29 cellular contexts compared by ENCODE assay signal in the genomic region with DNA sequence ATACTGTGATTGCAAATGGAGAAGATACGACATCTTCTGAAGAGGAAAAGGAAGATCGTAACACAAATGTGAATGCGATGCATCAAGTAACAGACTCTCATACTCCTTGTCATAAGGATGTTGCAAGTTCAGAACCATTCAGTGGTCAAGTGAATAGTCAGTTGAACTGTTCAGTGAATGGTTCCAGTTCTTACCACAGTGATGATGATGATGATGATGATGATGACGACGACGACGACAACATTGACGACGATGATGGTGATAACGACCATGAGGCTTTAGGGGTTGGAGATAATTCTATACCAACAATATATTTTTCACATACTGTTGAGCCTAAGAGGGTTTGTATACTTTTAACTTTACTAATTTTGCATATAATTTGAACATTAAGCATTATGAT.
"Had no signal": no experiment of that assay in that cellular context is flagged by ENCODE, and none has a peak within 500 bp of the region (broad histone marks: within the 10 kb centered on the region; RNA-seq: fewer than 3 reads in every experiment).

No MANE protein-coding gene starts in this region.

- H3K27ac ChIP-seq: cardiac muscle cell, SJCRH30, SK-N-MC had no signal

- ATAC-seq: activated CD8-positive, alpha-beta T cell treated with anti-CD3 and anti-CD28 coated beads for 36 hours; activated T-cell treated with anti-CD3 and anti-CD28 coated beads, Interleukin-2, amount 50 U/mL, for 72 hours; activated T-helper 17 cell treated with anti-CD3 and anti-CD28 coated beads, Interleukin-2, amount 50 U/mL, for 72 hours; Panc1 had no signal

- H3K9me3 ChIP-seq: MG63, SJCRH30 had no signal

- H3K4me1 ChIP-seq: SJCRH30 had no signal

- H3K4me3 Mint-ChIP-seq: activated CD4-positive, alpha-beta T cell treated with anti-CD3 and anti-CD28 coated beads, Interleukin-2, amount 10 ng/mL, durations not matched to agents 24 days and 14 days; activated CD8-positive, alpha-beta T cell treated with anti-CD3 and anti-CD28 coated beads for 36 hours; activated naive CD8-positive, alpha-beta T cell treated with anti-CD3 and anti-CD28 coated beads for 36 hours; activated T-cell treated with anti-CD3 and anti-CD28 coated beads, Interleukin-2, amount 50 U/mL, for 72 hours; activated T-helper 17 cell treated with anti-CD3 and anti-CD28 coated beads, Interleukin-2, amount 50 U/mL, for 72 hours; central memory CD8-positive, alpha-beta T cell; T-helper 1 cell treated with Interleukin-12 subunit alpha and Interleukin-12 subunit beta and Interleukin-4 antibody, amounts not matched to agents 30 μg/mL and 1 μg/mL, for 36 hours; T-helper 2 cell treated with Interferon-gamma antibody and Interleukin-4, amounts not matched to agents 5 μg/mL and 100 μg/mL, for 36 hours had no signal

- H3K9me3 Mint-ChIP-seq: activated CD4-positive, alpha-beta T cell treated with anti-CD3 and anti-CD28 coated beads, Interleukin-2, amount 10 ng/mL, durations not matched to agents 24 days and 14 days; activated CD8-positive, alpha-beta T cell treated with anti-CD3 and anti-CD28 coated beads for 36 hours; activated naive CD8-positive, alpha-beta T cell treated with anti-CD3 and anti-CD28 coated beads for 36 hours; activated T-cell treated with anti-CD3 and anti-CD28 coated beads, Interleukin-2, amount 50 U/mL, for 72 hours; activated T-helper 17 cell treated with anti-CD3 and anti-CD28 coated beads, Interleukin-2, amount 50 U/mL, for 72 hours; central memory CD8-positive, alpha-beta T cell; T-helper 1 cell treated with Interleukin-12 subunit alpha and Interleukin-12 subunit beta and Interleukin-4 antibody, amounts not matched to agents 30 μg/mL and 1 μg/mL, for 36 hours; T-helper 2 cell treated with Interferon-gamma antibody and Interleukin-4, amounts not matched to agents 5 μg/mL and 100 μg/mL, for 36 hours had no signal

- DNase-seq: activated CD4-positive, alpha-beta T cell treated with anti-CD3 and anti-CD28 coated beads, Interleukin-2, amount 10 ng/mL, durations not matched to agents 24 days and 14 days; activated CD4-positive, alpha-beta T cell treated with anti-CD3 and anti-CD28 coated beads, Interleukin-2, amount 50 U/mL, for 4 hours; activated CD8-positive, alpha-beta T cell treated with anti-CD3 and anti-CD28 coated beads for 36 hours; activated effector memory CD4-positive, alpha-beta T cell treated with anti-CD3 and anti-CD28 coated beads, Interleukin-2, amount 50 U/mL, for 16 hours; activated naive CD4-positive, alpha-beta T cell; activated naive CD4-positive, alpha-beta T cell treated with anti-CD3 and anti-CD28 coated beads, Interleukin-2, amount 50 U/mL, for 16 hours; activated naive CD8-positive, alpha-beta T cell treated with anti-CD3 and anti-CD28 coated beads for 36 hours; activated T-cell treated with anti-CD3 and anti-CD28 coated beads, Interleukin-2, amount 50 U/mL, for 1 hour; activated T-cell treated with anti-CD3 and anti-CD28 coated beads, Interleukin-2, amount 50 U/mL, for 72 hours; amniotic stem cell; aorta; MG63; NCI-H1048; NCI-H1105 treated with DMSO at 0.1 percent for 48 hours; NCI-H1436; NCI-H1694; NCI-H1930; NCI-H2081 treated with DMSO at 0.1 percent for 48 hours; NCI-H345; NCI-H524 treated with DMSO at 0.1 percent for 48 hours; SHP77; SJCRH30 had no signal

- H3K4me3 ChIP-seq: cardiac muscle cell, MG63, SJCRH30, SK-N-MC had no signal

- H3K27me3 ChIP-seq: cardiac muscle cell, MG63, SJCRH30 had no signal

- H3K27me3 Mint-ChIP-seq: activated CD4-positive, alpha-beta T cell treated with anti-CD3 and anti-CD28 coated beads, Interleukin-2, amount 10 ng/mL, durations not matched to agents 24 days and 14 days; activated CD8-positive, alpha-beta T cell treated with anti-CD3 and anti-CD28 coated beads for 36 hours; activated naive CD8-positive, alpha-beta T cell treated with anti-CD3 and anti-CD28 coated beads for 36 hours; activated T-helper 17 cell treated with anti-CD3 and anti-CD28 coated beads, Interleukin-2, amount 50 U/mL, for 72 hours; central memory CD8-positive, alpha-beta T cell had no signal

- H3K27ac Mint-ChIP-seq: activated CD4-positive, alpha-beta T cell treated with anti-CD3 and anti-CD28 coated beads, Interleukin-2, amount 10 ng/mL, durations not matched to agents 24 days and 14 days; activated CD8-positive, alpha-beta T cell treated with anti-CD3 and anti-CD28 coated beads for 36 hours; activated T-cell treated with anti-CD3 and anti-CD28 coated beads, Interleukin-2, amount 50 U/mL, for 72 hours; activated T-helper 17 cell treated with anti-CD3 and anti-CD28 coated beads, Interleukin-2, amount 50 U/mL, for 72 hours; T-helper 1 cell treated with Interleukin-12 subunit alpha and Interleukin-12 subunit beta and Interleukin-4 antibody, amounts not matched to agents 30 μg/mL and 1 μg/mL, for 36 hours; T-helper 2 cell treated with Interferon-gamma antibody and Interleukin-4, amounts not matched to agents 5 μg/mL and 100 μg/mL, for 36 hours had no signal
